In the genomic region with DNA sequence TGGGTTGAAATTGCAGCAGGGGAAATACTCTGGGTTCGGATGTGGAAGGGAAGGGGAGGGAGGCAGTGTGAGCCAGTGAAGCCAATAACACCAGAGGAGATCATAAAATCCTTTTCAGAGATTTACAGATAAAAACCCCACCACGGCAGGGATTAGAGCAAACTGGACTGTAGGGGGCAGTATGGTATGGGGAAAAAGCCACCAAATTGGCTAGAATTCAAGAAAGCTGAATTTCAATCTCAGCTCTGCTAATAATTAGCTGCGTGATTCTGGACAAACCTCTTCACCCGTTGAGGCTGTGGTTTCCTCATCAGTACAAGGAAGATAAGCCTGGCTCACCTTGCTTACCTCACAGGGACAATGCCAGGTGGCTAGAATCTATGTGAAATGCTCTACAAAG, we compare ENCODE assay signal across 8 cellular contexts.
DNase-seq lines count a peak whose midpoint lies in the region; ATAC-seq and TF ChIP-seq lines count a peak whose summit lies in the region.

No MANE protein-coding gene starts in this region.

- peak; percentile 7 for DNase-seq in BE2C
- DNase-seq in GM13976 (ENCODE audit: low spot score): no peak
- peak; percentile 12 for DNase-seq in M059J (ENCODE audit: low read depth)
- no peak for DNase-seq in ascending aorta (ENCODE audit: low spot score in 2 of 2)
- no peak for DNase-seq in right lobe of liver
- DNase-seq in NCI-H226: no peak
- DNase-seq in SHP77 (lab: John Stamatoyannopoulos, UW): no peak

- H3K4me3 ChIP-seq in BE2C (ENCODE audit: low read depth, low read length) (no peak overlapping the region), ascending aorta (no peak overlapping the region), right lobe of liver (no peak overlapping the region)

- H3K27me3 ChIP-seq in BE2C (no peaks in the 10 kb centered on the region), ascending aorta (no peaks in the 10 kb centered on the region), right lobe of liver (no peaks in the 10 kb centered on the region)

- H3K9me3 ChIP-seq in BE2C (no peaks in the 10 kb centered on the region), ascending aorta (no peaks in the 10 kb centered on the region), right lobe of liver (no peaks in the 10 kb centered on the region)

- H3K4me1 ChIP-seq in BE2C (no peaks in the 10 kb centered on the region), ascending aorta (no peaks in the 10 kb centered on the region), right lobe of liver (no peaks in the 10 kb centered on the region)

- TF ChIP-seq CTCF in BE2C (IDR thresholded peaks at IDR 0.05; ENCODE audit: low read depth, low read length) (peak; percentile 60), GM13976 (IDR thresholded peaks at IDR 0.05; ENCODE audit: borderline replicate concordance, control extremely low read depth, extremely low read depth, insufficient read depth, missing control alignments) (peak; percentile 38), ascending aorta (IDR thresholded peaks at IDR 0.05) (peak in 2 of 3 experiments; percentile 44 to 47), right lobe of liver (IDR thresholded peaks at IDR 0.05) (peak; percentile 38 to 61 (median 44))

- no peak overlapping the region for H3K27ac ChIP-seq in ascending aorta
- no peak overlapping the region for H3K27ac ChIP-seq in right lobe of liver

- intact Hi-C loops in ascending aorta (cut with DNase I) (no loop called here), right lobe of liver (cut with DNase I) (no loop called here)

- in situ Hi-C loops in GM13976 (cut with MboI; ENCODE audit: low sequenced_read_pairs, unreplicated experiment): no loop called here

- ATAC-seq in right lobe of liver (peak; percentile 46 to 69 (median 56)), GM21447 (IDR thresholded peaks at IDR 0.05; ENCODE audit: unreplicated experiment) (no peak)

- H3K36me3 ChIP-seq in BE2C (no peaks in the 10 kb centered on the region), ascending aorta (no peaks in the 10 kb centered on the region), right lobe of liver (no peaks in the 10 kb centered on the region)

- TF ChIP-seq POLR2A in right lobe of liver (IDR thresholded peaks at IDR 0.05): no peak

- WGBS in right lobe of liver (ENCODE audit: insufficient coverage, low coverage, low lambda C conversion rate, missing lambda C conversion rate): 5% methylated on average over 4 of the region's 4 CpGs

Comparison
In these comparisons a context has a peak if more than half of its experiments do, and no peak if none do; other contexts are left out.
1. DNase-seq: peak in BE2C (single experiment) and M059J (single experiment); none in GM13976 (single experiment), ascending aorta (0 of 2), right lobe of liver (0 of 3), NCI-H226 (single experiment) and SHP77 (0 of 2).
2. Peak in every context shown above with its lines, with median percentiles within 50 percentile points of each other: CTCF ChIP-seq.